In genomic region chr18:76772665-76773064, GRCh38 we compare ENCODE assay signal across 29 cellular contexts.
"Had no signal": no experiment of that assay in that cellular context is flagged by ENCODE, and none has a peak within 500 bp of the region (broad histone marks: within the 10 kb centered on the region; RNA-seq: fewer than 3 reads in every experiment).

No MANE protein-coding gene starts in this region.

- H3K4me3 ChIP-seq: ovary, psoas muscle, right lobe of liver, sigmoid colon, suprapubic skin, testis, tibial artery, vagina had no signal

- H3K27me3 ChIP-seq: ovary, right lobe of liver, sigmoid colon, suprapubic skin, testis, vagina had no signal

- H3K27ac ChIP-seq: ovary, parathyroid adenoma, psoas muscle, right lobe of liver, sigmoid colon, suprapubic skin, testis, tibial artery, vagina had no signal

- H3K36me3 Mint-ChIP-seq: stimulated activated memory B cell treated with anti-CD40 and anti-IgM and Interleukin-4, amounts not matched to agents 10 μg/mL and 1 μg/mL and 100 μg/mL, for 72 hours had no signal

- H3K9me3 ChIP-seq: ovary, psoas muscle, sigmoid colon, suprapubic skin, testis, tibial artery, vagina had no signal

- H3K4me1 ChIP-seq: parathyroid adenoma, psoas muscle, right lobe of liver, sigmoid colon, suprapubic skin, testis, tibial artery, vagina had no signal

- DNase-seq: naive thymus-derived CD8-positive, alpha-beta T cell; nephron progenitor cell; occipital lobe; ovary; posterior cingulate gyrus; psoas muscle; right cardiac atrium; right lobe of liver; sigmoid colon; small intestine; stimulated activated CD4-positive, alpha-beta T cell treated with anti-CD3 and anti-CD28 coated beads, Interleukin-15, amount 100 ng/mL, for 24 hours; stimulated activated CD4-positive, alpha-beta T cell treated with anti-CD3 and anti-CD28 coated beads, Interleukin-2, amount 100 ng/mL, for 24 hours; stimulated activated CD4-positive, alpha-beta T cell treated with anti-CD3 and anti-CD28 coated beads, Interleukin-2, amount 100 ng/mL, for 48 hours; stimulated activated CD4-positive, alpha-beta T cell treated with anti-CD3 and anti-CD28 coated beads, Interleukin-4, amount 100 ng/mL, for 4 hours; stimulated activated CD8-positive, alpha-beta memory T cell treated with anti-CD3 and anti-CD28 coated beads, Interleukin-4, amount 100 ng/mL, for 48 hours; stimulated activated naive CD4-positive, alpha-beta T cell; stimulated activated naive CD8-positive, alpha-beta T cell treated with anti-CD3 and anti-CD28 coated beads, Interleukin-15, amount 100 ng/mL, for 72 hours; stimulated activated naive CD8-positive, alpha-beta T cell treated with anti-CD3 and anti-CD28 coated beads, Interleukin-15, Interleukin-2, amounts not matched to agents 100 U/mL and 50 U/mL, for 24 hours; substantia nigra; testis; tibial artery; trophoblast cell had no signal

- H3K4me1 Mint-ChIP-seq: stimulated activated memory B cell treated with anti-CD40 and anti-IgM and Interleukin-4, amounts not matched to agents 10 μg/mL and 1 μg/mL and 100 μg/mL, for 72 hours; stimulated activated naive CD8-positive, alpha-beta T cell treated with anti-CD3 and anti-CD28 coated beads, Interleukin-15, amount 100 ng/mL, for 72 hours had no signal

- H3K27ac Mint-ChIP-seq: naive thymus-derived CD8-positive, alpha-beta T cell; natural killer cell treated with Interleukin-12 subunit alpha and Interleukin-12 subunit beta and Interleukin-15 and Interleukin-18, amount 100 ng/mL, for 72 hours; nephron progenitor cell; progenitor cell of endocrine pancreas; stimulated activated memory B cell treated with anti-CD40 and anti-IgM and Interleukin-4, amounts not matched to agents 10 μg/mL and 1 μg/mL and 100 μg/mL, for 72 hours had no signal

- ATAC-seq: naive thymus-derived CD8-positive, alpha-beta T cell; natural killer cell treated with Interleukin-12 subunit alpha and Interleukin-12 subunit beta and Interleukin-15 and Interleukin-18, amount 100 ng/mL, for 72 hours; psoas muscle; right cardiac atrium; right lobe of liver; stimulated activated memory B cell treated with anti-CD40 and anti-IgM and Interleukin-4, amounts not matched to agents 10 μg/mL and 1 μg/mL and 100 μg/mL, for 72 hours; stimulated activated naive CD8-positive, alpha-beta T cell treated with anti-CD3 and anti-CD28 coated beads, Interleukin-15, amount 100 ng/mL, for 72 hours; stimulated activated naive CD8-positive, alpha-beta T cell treated with anti-CD3 and anti-CD28 coated beads, Interleukin-15, Interleukin-2, amounts not matched to agents 100 U/mL and 50 U/mL, for 24 hours had no signal

- H3K36me3 ChIP-seq: ovary, right lobe of liver, sigmoid colon, suprapubic skin, tibial artery, vagina had no signal

- H3K4me3 Mint-ChIP-seq: naive thymus-derived CD8-positive, alpha-beta T cell; natural killer cell treated with Interleukin-12 subunit alpha and Interleukin-12 subunit beta and Interleukin-15 and Interleukin-18, amount 100 ng/mL, for 72 hours; nephron progenitor cell; neural crest cell; stimulated activated memory B cell treated with anti-CD40 and anti-IgM and Interleukin-4, amounts not matched to agents 10 μg/mL and 1 μg/mL and 100 μg/mL, for 72 hours; stimulated activated naive CD8-positive, alpha-beta T cell treated with anti-CD3 and anti-CD28 coated beads, Interleukin-15, amount 100 ng/mL, for 72 hours had no signal

- H3K27me3 Mint-ChIP-seq: progenitor cell of endocrine pancreas had no signal
